1 cellular context compared by ENCODE assay signal in genomic region chr21:45457832-45458172, GRCh38.
TF ChIP-seq lines count a peak whose summit lies in the region.

No MANE protein-coding gene starts in this region.

TF ChIP-seq in GM23338, 12 proteins besides CTCF, POLR2A, EP300 and RAD21 (continued from another document):
- no peak for TF ChIP-seq ZNF462 (CRISPR knock-in tag; IDR thresholded peaks at IDR 0.05)
